In the genomic region with DNA sequence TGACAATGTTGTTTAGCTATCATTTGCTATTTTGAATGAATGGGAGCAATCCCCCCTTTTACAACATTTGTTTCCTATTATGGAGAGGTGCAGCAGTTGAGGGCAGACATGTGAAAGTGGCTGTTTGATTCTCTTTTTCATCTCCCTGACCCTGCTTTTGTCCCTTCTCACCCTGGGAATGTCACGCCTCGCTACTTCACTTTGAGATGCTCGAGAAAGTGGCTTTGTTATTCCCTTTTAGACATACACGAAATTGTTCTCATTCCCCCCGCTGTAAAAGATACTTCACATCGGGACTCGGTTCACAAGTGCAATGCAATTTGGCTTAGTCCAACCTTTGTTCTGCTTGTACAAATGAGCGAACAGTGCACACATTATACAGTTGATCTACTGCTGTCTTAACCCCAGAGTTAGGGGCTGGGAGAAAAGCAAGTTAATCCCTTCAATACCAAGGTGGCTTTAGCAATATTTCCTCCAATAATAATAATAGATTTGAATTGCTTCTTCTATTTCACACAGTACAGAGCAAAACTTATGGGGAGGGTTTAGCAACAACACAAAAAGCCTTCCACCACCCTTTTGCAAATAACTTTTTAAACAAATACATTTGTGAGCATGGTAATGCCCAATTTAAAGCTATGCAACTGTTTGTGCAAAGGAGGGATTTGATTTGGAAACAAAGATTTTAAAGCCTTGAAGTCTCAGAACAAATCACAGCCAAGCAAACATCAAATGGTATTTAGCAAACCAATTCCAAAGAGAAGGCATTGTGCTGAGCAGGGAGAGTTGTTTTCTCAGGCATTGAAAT, we compare ENCODE assay signal across 18 cellular contexts. TPM values are rescaled to one million over a fixed set of nuclear protein-coding genes. Genes with fewer than 3 reads are reported as not detected.
A peak's percentile ranks its signal among the peaks of the same experiment; 100 is the strongest.
DNase-seq lines count a peak whose midpoint lies in the region; ATAC-seq and TF ChIP-seq lines count a peak whose summit lies in the region.
"Had no signal": no experiment of that assay in that cellular context is flagged by ENCODE, and none has a peak within 500 bp of the region (broad histone marks: within the 10 kb centered on the region; RNA-seq: fewer than 3 reads in every experiment).

No MANE protein-coding gene starts in this region.

- peaks cover 8% of the 10 kb centered on the region for H3K4me1 ChIP-seq in mammary epithelial cell (ENCODE audit: insufficient read depth, low read length)

- H2AFZ ChIP-seq in mammary epithelial cell (ENCODE audit: low read depth, low read length), result no peak overlapping the region
- H2AFZ ChIP-seq: GM23248 had no signal

- WGBS in mammary epithelial cell (ENCODE audit: low coverage, missing lambda C conversion rate), result 23% methylated on average over 8 of the region's 8 CpGs

- H3K4me2 ChIP-seq in mammary epithelial cell (ENCODE audit: insufficient read depth, low read depth, low read length), result no peak overlapping the region

- no peaks in the 10 kb centered on the region for H4K20me1 ChIP-seq in mammary epithelial cell (ENCODE audit: insufficient read depth, low read length)

- H3K27ac Mint-ChIP-seq in activated naive CD4-positive, alpha-beta T cell treated with anti-CD3 and anti-CD28 coated beads, Interleukin-2, amount 10 ng/mL, durations not matched to agents 7 days and 5 days, result peak overlapping the region; percentile 8
- H3K27ac Mint-ChIP-seq in activated naive CD4-positive, alpha-beta T cell treated with anti-CD3 and anti-CD28 coated beads, Interleukin-2, amount 50 U/mL, for 72 hours, result no peak overlapping the region
- H3K27ac Mint-ChIP-seq in brain, result peak overlapping the region in 2 of 5 experiments; percentile 9 to 83
- H3K27ac Mint-ChIP-seq in Calu3 (ENCODE audit: unreplicated experiment), result no peak overlapping the region
- H3K27ac Mint-ChIP-seq: stimulated activated memory B cell treated with anti-CD40 and anti-IgM and Interleukin-4, amounts not matched to agents 10 μg/mL and 1 μg/mL and 100 μg/mL, for 72 hours had no signal

- ATAC-seq in activated naive CD4-positive, alpha-beta T cell treated with anti-CD3 and anti-CD28 coated beads, Interleukin-2, amount 50 U/mL, for 72 hours, result no peak
- ATAC-seq in GM21381 (IDR thresholded peaks at IDR 0.05; ENCODE audit: unreplicated experiment), result no peak
- ATAC-seq: stimulated activated memory B cell treated with anti-CD40 and anti-IgM and Interleukin-4, amounts not matched to agents 10 μg/mL and 1 μg/mL and 100 μg/mL, for 72 hours; upper lobe of right lung had no signal

- DNase-seq in activated naive CD4-positive, alpha-beta T cell treated with anti-CD3 and anti-CD28 coated beads, Interleukin-2, amount 10 ng/mL, durations not matched to agents 7 days and 5 days, result no peak
- DNase-seq in activated naive CD4-positive, alpha-beta T cell treated with anti-CD3 and anti-CD28 coated beads, Interleukin-2, amount 50 U/mL, for 72 hours (ENCODE audit: low spot score in 2 of 2), result no peak
- DNase-seq in NCI-H1417 treated with DMSO at 0.1 percent for 48 hours (lab: John Stamatoyannopoulos, UW), result peak; percentile 65
- DNase-seq in retina, result peak; percentile 55
- DNase-seq in mammary epithelial cell, result no peak
- DNase-seq in Calu3, result no peak
- DNase-seq: GM23248, MV-4-11, NCI-H446, nucleus accumbens, small intestine, upper lobe of right lung had no signal

- no peaks in the 10 kb centered on the region for H3K9me3 ChIP-seq in mammary epithelial cell (replicated peaks; ENCODE audit: insufficient read depth, low read length)
- H3K9me3 ChIP-seq: upper lobe of right lung had no signal

- dilution Hi-C loops in mammary epithelial cell (cut with HindIII; ENCODE audit: low sequenced_read_pairs), result no loop called here

- peaks cover 100% of the 10 kb centered on the region for H3K27me3 Mint-ChIP-seq in activated naive CD4-positive, alpha-beta T cell treated with anti-CD3 and anti-CD28 coated beads, Interleukin-2, amount 10 ng/mL, durations not matched to agents 7 days and 5 days
- H3K27me3 Mint-ChIP-seq in brain (peaks cover 100% of the 10 kb centered on the region), Calu3 (ENCODE audit: unreplicated experiment) (peaks cover 100% of the 10 kb centered on the region)

- TF ChIP-seq CTCF in brain (conservative IDR thresholded peaks at IDR 0.05), result no peak
- no peak for TF ChIP-seq CTCF in mammary epithelial cell (conservative IDR thresholded peaks at IDR 0.05 in 1 of 2, IDR thresholded peaks at IDR 0.05 in 1 of 2; ENCODE audit: extremely low read depth in 1 of 2, insufficient read depth in 1 of 2, low read depth in 1 of 2, low read length in 2 of 2)
- no peak for TF ChIP-seq CTCF in Calu3 (IDR thresholded peaks at IDR 0.05; ENCODE audit: unreplicated experiment)

- no peaks in the 10 kb centered on the region for H3K79me2 ChIP-seq in mammary epithelial cell (ENCODE audit: insufficient read depth, low read length)

- intact Hi-C loops in mammary epithelial cell (cut with micrococcal nuclease) (no loop called here), Calu3 (cut with micrococcal nuclease; ENCODE audit: unreplicated experiment) (no loop called here)

- H3K36me3 ChIP-seq in mammary epithelial cell (ENCODE audit: insufficient read depth, low read length), result no peaks in the 10 kb centered on the region
- H3K36me3 ChIP-seq: upper lobe of right lung had no signal

- peaks cover 86% of the 10 kb centered on the region for H3K4me1 Mint-ChIP-seq in activated naive CD4-positive, alpha-beta T cell treated with anti-CD3 and anti-CD28 coated beads, Interleukin-2, amount 10 ng/mL, durations not matched to agents 7 days and 5 days
- H3K4me1 Mint-ChIP-seq in brain (peaks cover 71% of the 10 kb centered on the region), Calu3 (ENCODE audit: low read depth, unreplicated experiment) (peaks cover 33% of the 10 kb centered on the region)

- peak overlapping the region; percentile 21 for H3K4me3 Mint-ChIP-seq in activated naive CD4-positive, alpha-beta T cell treated with anti-CD3 and anti-CD28 coated beads, Interleukin-2, amount 10 ng/mL, durations not matched to agents 7 days and 5 days
- H3K4me3 Mint-ChIP-seq in brain (peak overlapping the region in 3 of 5 experiments; percentile 74 to 88 (median 78)), Calu3 (ENCODE audit: low read depth, unreplicated experiment) (no peak overlapping the region)
- H3K4me3 Mint-ChIP-seq: stimulated activated memory B cell treated with anti-CD40 and anti-IgM and Interleukin-4, amounts not matched to agents 10 μg/mL and 1 μg/mL and 100 μg/mL, for 72 hours had no signal

- peaks cover 28% of the 10 kb centered on the region for H3K36me3 Mint-ChIP-seq in activated naive CD4-positive, alpha-beta T cell treated with anti-CD3 and anti-CD28 coated beads, Interleukin-2, amount 10 ng/mL, durations not matched to agents 7 days and 5 days
- peaks cover 0 to 20% of the 10 kb centered on the region in 2 donors for H3K36me3 Mint-ChIP-seq in activated naive CD4-positive, alpha-beta T cell treated with anti-CD3 and anti-CD28 coated beads, Interleukin-2, amount 50 U/mL, for 72 hours
- H3K36me3 Mint-ChIP-seq in brain (no peaks in the 10 kb centered on the region), Calu3 (ENCODE audit: insufficient read depth, unreplicated experiment) (peaks cover 7% of the 10 kb centered on the region)
- H3K36me3 Mint-ChIP-seq: stimulated activated memory B cell treated with anti-CD40 and anti-IgM and Interleukin-4, amounts not matched to agents 10 μg/mL and 1 μg/mL and 100 μg/mL, for 72 hours had no signal

- no peak overlapping the region for H3K9ac ChIP-seq in mammary epithelial cell (ENCODE audit: insufficient read depth, low read length)
- H3K9ac ChIP-seq: GM23248 had no signal

- CTCF ChIA-PET in activated naive CD4-positive, alpha-beta T cell treated with anti-CD3 and anti-CD28 coated beads, Interleukin-2, amount 10 ng/mL, durations not matched to agents 7 days and 5 days (lab: Charles Lee), result interaction anchor here (1.2 to 4.2 kb wide), 5 partner anchors 31 to 328 kb away, joined by 3 to 26 read pairs (median 4); no protein-coding TSS in a partner anchor
- CTCF ChIA-PET in mammary epithelial cell (lab: Charles Lee; ENCODE audit: low non-redundant PET) (no interaction called here), Calu3 (lab: Charles Lee) (no interaction called here)

- H3K27ac ChIP-seq in mammary epithelial cell (ENCODE audit: insufficient read depth, low read depth, low read length), result no peak overlapping the region
- H3K27ac ChIP-seq: GM23248, upper lobe of right lung had no signal

- peaks cover 4% of the 10 kb centered on the region for H3K9me3 Mint-ChIP-seq in activated naive CD4-positive, alpha-beta T cell treated with anti-CD3 and anti-CD28 coated beads, Interleukin-2, amount 10 ng/mL, durations not matched to agents 7 days and 5 days
- peaks cover 0 to 7% of the 10 kb centered on the region in 2 donors for H3K9me3 Mint-ChIP-seq in activated naive CD4-positive, alpha-beta T cell treated with anti-CD3 and anti-CD28 coated beads, Interleukin-2, amount 50 U/mL, for 72 hours
- H3K9me3 Mint-ChIP-seq in brain (peaks cover 0 to 2% (median 0%) of the 10 kb centered on the region in 5 experiments), Calu3 (ENCODE audit: low read depth, unreplicated experiment) (no peaks in the 10 kb centered on the region)

- BruUV-seq in mammary epithelial cell (replicated peaks; lab: Mats Ljungman, UMichigan) (no TSS peak), Calu3 (replicated peaks; lab: Mats Ljungman, UMichigan) (no TSS peak)

- H3K27me3 ChIP-seq in mammary epithelial cell (ENCODE audit: insufficient read depth, low read length), result peaks cover 92% of the 10 kb centered on the region

- no peak overlapping the region for H3K4me3 ChIP-seq in mammary epithelial cell (replicated peaks in 1 of 3; ENCODE audit: insufficient read depth in 1 of 3, low read depth in 2 of 3, low read length in 3 of 3)
- H3K4me3 ChIP-seq: GM23248, upper lobe of right lung had no signal

- in situ Hi-C loops in mammary epithelial cell (cut with MboI; ENCODE audit: low sequenced_read_pairs in 2 of 2), result no loop called here

RNA-seq across cellular contexts. Expression of a gene that starts 5.7 kb away (rescaled TPM):
- total RNA-seq in activated naive CD4-positive, alpha-beta T cell treated with anti-CD3 and anti-CD28 coated beads, Interleukin-2, amount 50 U/mL, for 72 hours, result under 1 TPM in 1 of 2 donors, not detected in 1; 0.16 TPM
- 1.9 TPM for polyA plus RNA-seq in brain (ENCODE audit: insufficient read depth, low read depth, low replicate concordance)
- total RNA-seq in mammary epithelial cell, result not detected
- polyA plus RNA-seq in mammary epithelial cell, result not detected
- polyA minus RNA-seq in mammary epithelial cell, result not detected
- not detected in 2 replicates for total RNA-seq in Calu3 (2022)
- total RNA-seq: cardiac septum, fibroblast of villous mesenchyme, GM23248, HT1080, upper lobe of right lung had no signal
- polyA plus RNA-seq: GM23248, small intestine had no signal

Comparison
In these comparisons a context has a peak if more than half of its experiments do, and no peak if none do; other contexts are left out.
1. DNase-seq: peak in NCI-H1417 treated with DMSO at 0.1 percent for 48 hours (single experiment) and retina (single experiment); none in activated naive CD4-positive, alpha-beta T cell treated with anti-CD3 and anti-CD28 coated beads, Interleukin-2, amount 10 ng/mL, durations not matched to agents 7 days and 5 days (single experiment), activated naive CD4-positive, alpha-beta T cell treated with anti-CD3 and anti-CD28 coated beads, Interleukin-2, amount 50 U/mL, for 72 hours (0 of 2), mammary epithelial cell (single experiment) and Calu3 (single experiment).